Comparison of ENCODE assay signal across 16 cellular contexts in genomic region chr18:13232060-13232917, GRCh38. TPM values are rescaled to one million over a fixed set of nuclear protein-coding genes. Genes with fewer than 3 reads are reported as not detected.
DNase-seq lines count a peak whose midpoint lies in the region; ATAC-seq, FAIRE-seq and TF ChIP-seq lines count a peak whose summit lies in the region.
"Had no signal": no experiment of that assay in that cellular context is flagged by ENCODE, and none has a peak within 500 bp of the region (broad histone marks: within the 10 kb centered on the region; RNA-seq: fewer than 3 reads in every experiment).

No MANE protein-coding gene starts in this region.

- ATAC-seq in HepG2 (no peak), GM19397 (IDR thresholded peaks at IDR 0.05; ENCODE audit: unreplicated experiment) (no peak)
- ATAC-seq: foreskin keratinocyte had no signal

- TF ChIP-seq POLR2A in HepG2 (IDR thresholded peaks at IDR 0.05; ENCODE audit: insufficient read depth in 1 of 2, low read depth in 2 of 2, low read length in 2 of 2) = no peak
- TF ChIP-seq POLR2A in testis (IDR thresholded peaks at IDR 0.05) = no peak

- no peak overlapping the region for H2AFZ ChIP-seq in HepG2 (ENCODE audit: low read length)

- TF ChIP-seq CTCF in HepG2 (CRISPR knock-in tag; IDR thresholded peaks at IDR 0.05) = no peak
- TF ChIP-seq CTCF in testis (IDR thresholded peaks at IDR 0.05) = no peak

- 0 out of 2 replicates have a peak, but pooled peaks cover 2% of the 10 kb centered on the region for H4K20me1 ChIP-seq in HepG2 (ENCODE audit: insufficient read depth, low read length)

- POLR2A ChIA-PET in HepG2 (lab: Yijun Ruan, JAX) = no interaction called here

- H3K4me3 ChIP-seq in HepG2 (replicated peaks in 1 of 3; ENCODE audit: insufficient read depth in 1 of 3, low read depth in 2 of 3, low read length in 3 of 3) (no peak overlapping the region), testis (no peak overlapping the region)

- peaks cover 2% of the 10 kb centered on the region for H3K79me2 ChIP-seq in HepG2 (ENCODE audit: insufficient read depth, low read length)

- H3K36me3 ChIP-seq in HepG2 (replicated peaks in 1 of 2; ENCODE audit: control insufficient read depth in 1 of 2, insufficient read depth in 2 of 2, low read length in 2 of 2) (no peaks in the 10 kb centered on the region; a peak in 1 of 5 replicates), testis (ENCODE audit: low read depth, missing control alignments) (no peaks in the 10 kb centered on the region)

- TF ChIP-seq EP300 in HepG2 (IDR thresholded peaks at IDR 0.05; ENCODE audit: low read depth in 2 of 2, low read length in 2 of 2) (no peak), HepG2 (CRISPR knock-in tag; IDR thresholded peaks at IDR 0.05; ENCODE audit: borderline replicate concordance) (no peak)

- no peak overlapping the region for H3K4me2 ChIP-seq in HepG2 (ENCODE audit: low read depth, low read length)

- intact Hi-C loops in HepG2 (cut with micrococcal nuclease; ENCODE audit: unreplicated experiment) (no loop called here), testis (cut with DNase I; ENCODE audit: low total_unique reads) (no loop called here)

- 92% methylated on average over 37 of the region's 37 CpGs for WGBS in HepG2 (ENCODE audit: low lambda C conversion rate)
- WGBS in testis, 2 donors = 78 to 83% methylated on average over 27 to 37 of the region's 37 CpGs

- peak; percentile 53 for DNase-seq in activated CD8-positive, alpha-beta memory T cell treated with anti-CD3 and anti-CD28 coated beads for 24 hours
- no peak for DNase-seq in activated CD8-positive, alpha-beta memory T cell treated with anti-CD3 and anti-CD28 coated beads, Interleukin-2, amount 50 U/mL, for 4 hours
- DNase-seq in cerebellar nuclear complex (lab: John Stamatoyannopoulos, UW) = peak; percentile 20 to 47
- no peak for DNase-seq in HepG2 (ENCODE audit: low spot score)
- peak; percentile 42 for DNase-seq in testis
- DNase-seq in MV-4-11 (lab: John Stamatoyannopoulos, UW) = no peak
- DNase-seq in HuH-7 (ENCODE audit: low spot score) = no peak
- DNase-seq: activated CD4-positive, alpha-beta T cell treated with anti-CD3 and anti-CD28 coated beads for 48 hours; activated gamma-delta T cell; foreskin keratinocyte; kidney; NCI-H1930; NCI-H82 had no signal

- H3K27ac ChIP-seq in HepG2 (ENCODE audit: extremely low read length, insufficient read depth, low read length) (no peak overlapping the region), testis (no peak overlapping the region)
- H3K27ac ChIP-seq: foreskin keratinocyte, HL-60 had no signal

- in situ Hi-C loops in HepG2 (cut with HindIII; ENCODE audit: extremely low pct_ligation_motif_present, low pct_unique_long_range_greater_than_20kb) = no loop called here

- no peak overlapping the region for H3K9ac ChIP-seq in HepG2 (ENCODE audit: insufficient read depth, low read depth, low read length)

- H3K27me3 ChIP-seq in HepG2 (ENCODE audit: control insufficient read depth in 1 of 2, insufficient read depth in 2 of 2, low read length in 2 of 2) = no peaks in the 10 kb centered on the region
- no peaks in the 10 kb centered on the region for H3K27me3 ChIP-seq in testis
- H3K27me3 ChIP-seq: foreskin keratinocyte had no signal

- no peak for TF ChIP-seq RAD21 in HepG2 (CRISPR knock-in tag; IDR thresholded peaks at IDR 0.05)

- H3K4me1 ChIP-seq in HepG2 (ENCODE audit: insufficient read depth, low read length) = peaks cover 25% of the 10 kb centered on the region
- H3K4me1 ChIP-seq in testis = no peaks in the 10 kb centered on the region
- H3K4me1 ChIP-seq: foreskin keratinocyte had no signal

- H3K9me3 ChIP-seq in HepG2 (ENCODE audit: low read length) = no peaks in the 10 kb centered on the region
- no peaks in the 10 kb centered on the region for H3K9me3 ChIP-seq in testis

- BruUV-seq in HepG2 (replicated peaks; lab: Mats Ljungman, UMichigan) = no TSS peak

- CTCF ChIA-PET in HepG2 (lab: Yijun Ruan, JAX; ENCODE audit: low intra/inter-chr PET ratio, low total read pairs) = no interaction called here

- no peak for FAIRE-seq in HepG2 (lab: Jason Lieb, UNC)
- FAIRE-seq: D721Med, kidney had no signal

TF ChIP-seq in HepG2, 621 proteins besides CTCF, POLR2A, EP300 and RAD21:
- peak; percentile 45; the same call in 1 of the 2 replicates for TF ChIP-seq LCORL (IDR thresholded peaks at IDR 0.05)
- TF ChIP-seq LCORL (CRISPR knock-in tag; IDR thresholded peaks at IDR 0.05) = no peak
- TF ChIP-seq MXD3 (CRISPR knock-in tag; IDR thresholded peaks at IDR 0.05) = no peak
TF ChIP-seq in HepG2: peak in this region for 1.

RNA-seq across cellular contexts. Expression of gene LDLRAD4, which starts 13.7 kb away (rescaled TPM):
- total RNA-seq in HepG2 (2016; rRNA removed; fragmentation: Illumina TruSeq; extraction: Trizol) = 10.4 and 13.6 TPM in 2 replicates
- total RNA-seq in HepG2 (2016; cell fraction: cytosol; rRNA removed; fragmentation: Illumina TruSeq; extraction: Trizol; ENCODE audit: low read depth) = 6.1 and 8.9 TPM in 2 replicates
- 12.4 and 15.9 TPM in 2 replicates for total RNA-seq in HepG2 (2016; cell fraction: insoluble cytoplasmic fraction; rRNA removed; fragmentation: Illumina TruSeq; extraction: Trizol)
- total RNA-seq in HepG2 (2016; cell fraction: membrane; rRNA removed; fragmentation: Illumina TruSeq; extraction: Trizol) = 11.2 and 12.8 TPM in 2 replicates
- total RNA-seq in HepG2 (2016; cell fraction: nucleus; rRNA removed; fragmentation: Illumina TruSeq; extraction: Trizol) = 18.3 and 32.5 TPM in 2 replicates
- 11.8 and 20.9 TPM in 2 replicates for polyA plus RNA-seq in HepG2 (2011; rRNA removed)
- polyA plus RNA-seq in HepG2 (2011; cell fraction: cytosol; rRNA removed) = 7.9 and 14.0 TPM in 2 replicates
- polyA plus RNA-seq in HepG2 (2011; cell fraction: nucleus; rRNA removed) = 35.4 and 60.5 TPM in 2 replicates
- polyA plus RNA-seq in HepG2 (2012) = 7.9 and 15.6 TPM in 2 replicates
- 9.0 and 9.7 TPM in 2 replicates for polyA plus RNA-seq in HepG2 (2016; cell fraction: cytosol; fragmentation: Illumina TruSeq; extraction: Trizol; ENCODE audit: low read depth)
- 12.7 and 13.9 TPM in 2 replicates for polyA plus RNA-seq in HepG2 (2016; cell fraction: insoluble cytoplasmic fraction; fragmentation: Illumina TruSeq; extraction: Trizol; ENCODE audit: low read depth)
- polyA plus RNA-seq in HepG2 (2016; cell fraction: membrane; fragmentation: Illumina TruSeq; extraction: Trizol; ENCODE audit: low read depth) = 12.9 and 14.9 TPM in 2 replicates
- polyA plus RNA-seq in HepG2 (2016; cell fraction: nucleus; fragmentation: Illumina TruSeq; extraction: Trizol; ENCODE audit: insufficient read depth, low read depth) = 20.5 and 30.2 TPM in 2 replicates
- polyA minus RNA-seq in HepG2 (2011; rRNA and poly(A)+ RNA removed; ENCODE audit: low replicate concordance) = 0.19 and 17.1 TPM in 2 replicates
- polyA minus RNA-seq in HepG2 (2011; cell fraction: cytosol; rRNA and poly(A)+ RNA removed) = 5.8 and 10.2 TPM in 2 replicates
- 34.9 and 52.0 TPM in 2 replicates for polyA minus RNA-seq in HepG2 (2011; cell fraction: nucleus; rRNA and poly(A)+ RNA removed)
- 10 to 100 TPM; 25.9 to 42.2 TPM for total RNA-seq in testis
- 22.0 TPM for polyA plus RNA-seq in testis (ENCODE audit: insufficient read depth, low read depth, low replicate concordance)
- total RNA-seq: foreskin keratinocyte had no signal
- polyA plus RNA-seq: foreskin keratinocyte had no signal

Comparison
In these comparisons a context has a peak if more than half of its experiments do, and no peak if none do; other contexts are left out.
1. DNase-seq: peak in activated CD8-positive, alpha-beta memory T cell treated with anti-CD3 and anti-CD28 coated beads for 24 hours (single experiment), cerebellar nuclear complex (2 of 2) and testis (single experiment); none in activated CD8-positive, alpha-beta memory T cell treated with anti-CD3 and anti-CD28 coated beads, Interleukin-2, amount 50 U/mL, for 4 hours (single experiment), HepG2 (single experiment), MV-4-11 (single experiment) and HuH-7 (single experiment).